8 cellular contexts compared by ENCODE assay signal in genomic region chr18:46104128-46104911, GRCh38. TPM values are rescaled to one million over a fixed set of nuclear protein-coding genes. Genes with fewer than 3 reads are reported as not detected.
DNase-seq lines count a peak whose midpoint lies in the region; ATAC-seq, FAIRE-seq and TF ChIP-seq lines count a peak whose summit lies in the region.

TSS of gene HAUS1 (plus strand) at chr18:46104385. CDS start at chr18:46104412, 27 bp downstream.

- H3K36me3 ChIP-seq in MG63, result peaks cover 3% of the 10 kb centered on the region; the same call in 1 of the 2 replicates

- no peaks in the 10 kb centered on the region for H3K9me3 ChIP-seq in MG63

- H3K27me3 Mint-ChIP-seq in nephron (ENCODE audit: low read depth), result no peaks in the 10 kb centered on the region

- no peak for TF ChIP-seq CTCF in fibroblast of the aortic adventitia (IDR thresholded peaks at IDR 0.05; ENCODE audit: insufficient read depth, low read length)
- TF ChIP-seq CTCF in nephron (IDR thresholded peaks at IDR 0.05; ENCODE audit: unreplicated experiment in 3 of 3), result no peak

- peak; percentile 63 for TF ChIP-seq POLR2A in H54 (IDR thresholded peaks at IDR 0.05; ENCODE audit: low read depth, low read length)

- peak within 1 kb of the TSS; percentile 97 to 99 (median 98) for H3K4me3 Mint-ChIP-seq in nephron

- H3K4me1 Mint-ChIP-seq in nephron, result peaks cover 11% of the 10 kb centered on the region

- H3K27me3 ChIP-seq in MG63, result no peaks in the 10 kb centered on the region

- peak within 1 kb of the TSS; percentile 76 for H3K4me3 ChIP-seq in MG63
- H3K4me3 ChIP-seq in fibroblast of the aortic adventitia (ENCODE audit: low read depth, low read length), result peak within 1 kb of the TSS; percentile 90

- peaks cover 24% of the 10 kb centered on the region for H3K36me3 Mint-ChIP-seq in nephron (ENCODE audit: low read depth)

- H3K9me3 Mint-ChIP-seq in nephron, result no peaks in the 10 kb centered on the region

- H3K27ac Mint-ChIP-seq in nephron, result peak within 1 kb of the TSS; percentile 93 to 99 (median 99)

- DNase-seq in ELF-1 (ENCODE audit: low read depth, low spot score) (peak; percentile 96), H54 (ENCODE audit: insufficient read length, low spot score) (peak; percentile 56), MG63 (peak; percentile 89), SIG-M5 (lab: John Stamatoyannopoulos, UW) (peak; percentile 19), activated gamma-delta T cell (lab: John Stamatoyannopoulos, UW) (peak; percentile 65), fibroblast of the aortic adventitia (ENCODE audit: low read depth) (peak; percentile 70)
- DNase-seq in stimulated activated naive CD8-positive, alpha-beta T cell treated with anti-CD3 and anti-CD28 coated beads, Interleukin-15, Interleukin-2, amounts not matched to agents 100 U/mL and 50 U/mL, for 24 hours, result peak; percentile 90

- ATAC-seq in stimulated activated naive CD8-positive, alpha-beta T cell treated with anti-CD3 and anti-CD28 coated beads, Interleukin-15, Interleukin-2, amounts not matched to agents 100 U/mL and 50 U/mL, for 24 hours, result peak; percentile 93

- peak; percentile 57 for FAIRE-seq in H54 (lab: Jason Lieb, UNC)

RNA-seq across cellular contexts. Expression of gene HAUS1, which starts in this region (rescaled TPM):
- 48.6 and 49.6 TPM in 2 replicates for total RNA-seq in MG63 (2014; rRNA removed; shearing (Covaris generic); ENCODE audit: low replicate concordance)
- 22.2 and 54.7 TPM in 2 replicates for total RNA-seq in fibroblast of the aortic adventitia (ENCODE audit: low replicate concordance)

Comparison
In these comparisons a context has a peak if more than half of its experiments do, and no peak if none do; other contexts are left out.
1. Peak in every context shown above with its lines: DNase-seq, ATAC-seq and H3K4me3 ChIP-seq.
2. DNase-seq: peak in every context shown above with its lines; median percentile 96 in ELF-1; 90 in stimulated activated naive CD8-positive, alpha-beta T cell treated with anti-CD3 and anti-CD28 coated beads, Interleukin-15, Interleukin-2, amounts not matched to agents 100 U/mL and 50 U/mL, for 24 hours; 89 in MG63; 70 in fibroblast of the aortic adventitia; 65 in activated gamma-delta T cell; 56 in H54; 19 in SIG-M5.